ENCODE assay signal across 14 cellular contexts in genomic region chr2:27798476-27798875, GRCh38. TPM values are rescaled to one million over a fixed set of nuclear protein-coding genes. Genes with fewer than 3 reads are reported as not detected.
DNase-seq lines count a peak whose midpoint lies in the region; ATAC-seq and TF ChIP-seq lines count a peak whose summit lies in the region.
"Had no signal": no experiment of that assay in that cellular context is flagged by ENCODE, and none has a peak within 500 bp of the region (broad histone marks: within the 10 kb centered on the region; RNA-seq: fewer than 3 reads in every experiment).

No MANE protein-coding gene starts in this region.

- H3K9me3 ChIP-seq in Caco-2, result no peaks in the 10 kb centered on the region
- H3K9me3 ChIP-seq in PC-9 (ENCODE audit: insufficient read depth, low read depth), result no peaks in the 10 kb centered on the region
- no peaks in the 10 kb centered on the region for H3K9me3 ChIP-seq in gastroesophageal sphincter
- H3K9me3 ChIP-seq: neutrophil had no signal

- no peaks in the 10 kb centered on the region for H3K36me3 Mint-ChIP-seq in Caco-2 (ENCODE audit: insufficient read depth, unreplicated experiment)
- H3K36me3 Mint-ChIP-seq: activated CD4-positive, alpha-beta memory T cell treated with anti-CD3 and anti-CD28 coated beads for 36 hours had no signal

- intact Hi-C loops in Caco-2 (cut with micrococcal nuclease; ENCODE audit: unreplicated experiment) (no loop called here), PC-9 (cut with micrococcal nuclease; ENCODE audit: unreplicated experiment) (loop anchor here (2.0 kb wide), 2 partner anchors 82 to 650 kb away; no protein-coding TSS in a partner anchor)

- H3K4me1 Mint-ChIP-seq in Caco-2 (ENCODE audit: low read depth, unreplicated experiment), result peaks cover 49% of the 10 kb centered on the region

- peak overlapping the region; percentile 52 for H3K4me2 ChIP-seq in PC-9

- H3K4me3 ChIP-seq in Caco-2 (ENCODE audit: low read depth, low read length) (no peak overlapping the region), PC-9 (no peak overlapping the region), gastroesophageal sphincter (no peak overlapping the region), skin epidermis (no peak overlapping the region)

- CTCF ChIA-PET in Caco-2 (lab: Charles Lee), result no interaction called here
- CTCF ChIA-PET in PC-9 (lab: Charles Lee), result interaction anchor here (0.9 kb wide), 1 partner anchor 78 kb away, joined by 3 read pairs; no protein-coding TSS in a partner anchor

- no peaks in the 10 kb centered on the region for H3K9me3 Mint-ChIP-seq in Caco-2 (ENCODE audit: unreplicated experiment)
- H3K9me3 Mint-ChIP-seq: activated CD4-positive, alpha-beta memory T cell treated with anti-CD3 and anti-CD28 coated beads for 36 hours; CD4-positive, CD25-positive, alpha-beta regulatory T cell had no signal

- ATAC-seq in gastroesophageal sphincter, result no peak

- H3K36me3 ChIP-seq in Caco-2 (ENCODE audit: control insufficient read depth, insufficient read depth, low read length) (no peaks in the 10 kb centered on the region), PC-9 (ENCODE audit: low read depth) (no peaks in the 10 kb centered on the region), gastroesophageal sphincter (no peaks in the 10 kb centered on the region)
- H3K36me3 ChIP-seq: neutrophil had no signal

- H3K9me2 ChIP-seq in PC-9 (ENCODE audit: insufficient read depth), result no peaks in the 10 kb centered on the region

- TF ChIP-seq POLR2A in gastroesophageal sphincter (IDR thresholded peaks at IDR 0.05), result no peak

- H3K4me3 Mint-ChIP-seq in Caco-2 (ENCODE audit: unreplicated experiment), result peak overlapping the region; percentile 27
- H3K4me3 Mint-ChIP-seq: activated CD4-positive, alpha-beta memory T cell treated with anti-CD3 and anti-CD28 coated beads for 36 hours had no signal

- POLR2A ChIA-PET in Caco-2 (lab: Charles Lee), result interaction anchor here (0.9 to 1.3 kb wide), 3 partner anchors 27 to 95 kb away, joined by 3 to 7 read pairs (median 4); partner anchors contain the start of gene MRPL33
- POLR2A ChIA-PET in PC-9 (lab: Charles Lee; ENCODE audit: unreplicated experiment), result interaction anchor here (0.5 to 0.7 kb wide), 4 partner anchors 115 to 194 kb away, joined by 3 to 4 read pairs (median 4); no protein-coding TSS in a partner anchor

- DNase-seq in Caco-2 (no peak), PC-9 (no peak), iPS-NIHi11 (ENCODE audit: low spot score) (no peak), COR-L47 (lab: John Stamatoyannopoulos, UW) (no peak), inferior parietal cortex (ENCODE audit: extremely low spot score) (no peak), activated gamma-delta T cell treated with Interleukin-2 at 50 U/mL for 16 hours (no peak)
- DNase-seq: activated CD4-positive, alpha-beta memory T cell treated with anti-CD3 and anti-CD28 coated beads for 36 hours; activated gamma-delta T cell; CD4-positive, CD25-positive, alpha-beta regulatory T cell; glutamatergic neuron; NCI-H1417 had no signal

- BruUV-seq in Caco-2 (replicated peaks; lab: Mats Ljungman, UMichigan) (TSS peak; percentile 90), PC-9 (replicated peaks; lab: Mats Ljungman, UMichigan) (no TSS peak)

- TF ChIP-seq CTCF in Caco-2 (IDR thresholded peaks at IDR 0.05; ENCODE audit: insufficient read depth in 1 of 2, low read depth in 1 of 2, low read length in 1 of 2, severe bottlenecking in 1 of 2, unreplicated experiment in 1 of 2) (no peak), PC-9 (conservative IDR thresholded peaks at IDR 0.05) (no peak), gastroesophageal sphincter (IDR thresholded peaks at IDR 0.05) (no peak)

- peak overlapping the region; percentile 68 for H3K27ac ChIP-seq in PC-9
- peak overlapping the region; percentile 85 to 93 (median 89) for H3K27ac ChIP-seq in gastroesophageal sphincter
- H3K27ac ChIP-seq in skin epidermis, result peak overlapping the region in 14 of 21 experiments; percentile 22 to 87 (median 71)
- H3K27ac ChIP-seq: neutrophil had no signal

- H3K27me3 ChIP-seq in Caco-2 (replicated peaks; ENCODE audit: control insufficient read depth, insufficient read depth, low read length) (no peaks in the 10 kb centered on the region), PC-9 (ENCODE audit: insufficient read depth, low read depth) (no peaks in the 10 kb centered on the region), gastroesophageal sphincter (no peaks in the 10 kb centered on the region)
- H3K27me3 ChIP-seq: neutrophil had no signal

- TF ChIP-seq EP300 in gastroesophageal sphincter (IDR thresholded peaks at IDR 0.05), result no peak

- no peaks in the 10 kb centered on the region for H4K20me1 ChIP-seq in PC-9 (ENCODE audit: insufficient read depth)

- WGBS in gastroesophageal sphincter (ENCODE audit: low coverage in 1 of 2), 2 donors, result 78 to 88% methylated on average over 5 to 7 of the region's 7 CpGs

- H3K4me1 ChIP-seq in Caco-2 (peaks cover 42% of the 10 kb centered on the region), PC-9 (replicated peaks; ENCODE audit: insufficient read depth) (peaks cover 35% of the 10 kb centered on the region), gastroesophageal sphincter (peaks cover 14 to 77% (median 28%) of the 10 kb centered on the region in 3 donors)

- no peaks in the 10 kb centered on the region for H3K79me2 ChIP-seq in PC-9 (ENCODE audit: low read depth)

- H3K27me3 Mint-ChIP-seq in Caco-2 (ENCODE audit: insufficient read depth, unreplicated experiment), result no peaks in the 10 kb centered on the region
- H3K27me3 Mint-ChIP-seq: activated CD4-positive, alpha-beta memory T cell treated with anti-CD3 and anti-CD28 coated beads for 36 hours; CD4-positive, CD25-positive, alpha-beta regulatory T cell had no signal

- peak overlapping the region; percentile 85 for H3K27ac Mint-ChIP-seq in Caco-2 (ENCODE audit: unreplicated experiment)
- H3K27ac Mint-ChIP-seq: activated CD4-positive, alpha-beta memory T cell treated with anti-CD3 and anti-CD28 coated beads for 36 hours had no signal

- no peak overlapping the region for H2AFZ ChIP-seq in PC-9

- peaks cover 30% of the 10 kb centered on the region for H3F3A ChIP-seq in PC-9 (ENCODE audit: insufficient read depth, low read depth)

RNA-seq across cellular contexts. Expression of gene MRPL33, which starts 27.0 kb away (rescaled TPM):
- total RNA-seq in Caco-2 (2022) (84.9 and 89.5 TPM in 2 replicates), PC-9 (2021) (81.9 and 86.3 TPM in 2 replicates), gastroesophageal sphincter (100 to 1,000 TPM; 216 to 448 (median 360) TPM)
